In genomic region chr5:154513669-154514084, GRCh38 we compare ENCODE assay signal across 15 cellular contexts. TPM values are rescaled to one million over a fixed set of nuclear protein-coding genes. Genes with fewer than 3 reads are reported as not detected.
DNase-seq lines count a peak whose midpoint lies in the region; ATAC-seq, FAIRE-seq and TF ChIP-seq lines count a peak whose summit lies in the region.
"Had no signal": no experiment of that assay in that cellular context is flagged by ENCODE, and none has a peak within 500 bp of the region (broad histone marks: within the 10 kb centered on the region; RNA-seq: fewer than 3 reads in every experiment).

No MANE protein-coding gene starts in this region.

- ATAC-seq in HG03039 (IDR thresholded peaks at IDR 0.05; ENCODE audit: unreplicated experiment) (peak; percentile 37), GM18907 (IDR thresholded peaks at IDR 0.05; ENCODE audit: unreplicated experiment) (no peak), Right ventricle myocardium inferior (no peak)
- ATAC-seq in activated naive CD8-positive, alpha-beta T cell treated with anti-CD3 and anti-CD28 coated beads, Interleukin-2, amount 10 ng/mL, durations not matched to agents 7 days and 5 days (ENCODE audit: low read depth): no peak
- ATAC-seq: gastrocnemius medialis had no signal

- H3K9me3 Mint-ChIP-seq in activated naive CD8-positive, alpha-beta T cell treated with anti-CD3 and anti-CD28 coated beads, Interleukin-2, amount 10 ng/mL, durations not matched to agents 7 days and 5 days: no peaks in the 10 kb centered on the region
- H3K9me3 Mint-ChIP-seq: H9 had no signal

- peak overlapping the region; percentile 33 for H3K4me3 Mint-ChIP-seq in activated naive CD8-positive, alpha-beta T cell treated with anti-CD3 and anti-CD28 coated beads, Interleukin-2, amount 10 ng/mL, durations not matched to agents 7 days and 5 days
- H3K4me3 Mint-ChIP-seq: H9 had no signal

- POLR2A ChIA-PET in activated naive CD8-positive, alpha-beta T cell treated with anti-CD3 and anti-CD28 coated beads, Interleukin-2, amount 10 ng/mL, durations not matched to agents 7 days and 5 days (lab: Charles Lee): no interaction called here

- H3K27ac Mint-ChIP-seq in activated naive CD8-positive, alpha-beta T cell treated with anti-CD3 and anti-CD28 coated beads, Interleukin-2, amount 10 ng/mL, durations not matched to agents 7 days and 5 days: no peak overlapping the region

- no peak for FAIRE-seq in D721Med (lab: Jason Lieb, UNC)

- TF ChIP-seq CTCF in D721Med (IDR thresholded peaks at IDR 0.05; ENCODE audit: insufficient read depth, missing control alignments): no peak

- H3K36me3 Mint-ChIP-seq in activated naive CD8-positive, alpha-beta T cell treated with anti-CD3 and anti-CD28 coated beads, Interleukin-2, amount 10 ng/mL, durations not matched to agents 7 days and 5 days: no peaks in the 10 kb centered on the region

- peak; percentile 7 for DNase-seq in stimulated activated CD4-positive, alpha-beta T cell treated with anti-CD3 and anti-CD28 coated beads, Interleukin-4, amount 100 ng/mL, for 24 hours
- no peak for DNase-seq in stimulated activated CD4-positive, alpha-beta T cell treated with anti-CD3 and anti-CD28 coated beads, Interleukin-4, amount 100 ng/mL, for 4 hours
- DNase-seq in activated naive CD8-positive, alpha-beta T cell treated with anti-CD3 and anti-CD28 coated beads, Interleukin-2, amount 10 ng/mL, durations not matched to agents 7 days and 5 days: no peak
- DNase-seq in GF-D8 (lab: John Stamatoyannopoulos, UW): no peak
- DNase-seq in Right ventricle myocardium inferior (ENCODE audit: missing footprints): no peak
- no peak for DNase-seq in D721Med (ENCODE audit: insufficient read length, low spot score)
- DNase-seq: cerebellar nuclear complex, gastrocnemius medialis, H9, NCI-H2171 treated with DMSO at 0.1 percent for 48 hours, SK-N-SH had no signal

- peaks cover 27% of the 10 kb centered on the region for H3K27me3 Mint-ChIP-seq in activated naive CD8-positive, alpha-beta T cell treated with anti-CD3 and anti-CD28 coated beads, Interleukin-2, amount 10 ng/mL, durations not matched to agents 7 days and 5 days

- H3K4me1 Mint-ChIP-seq in activated naive CD8-positive, alpha-beta T cell treated with anti-CD3 and anti-CD28 coated beads, Interleukin-2, amount 10 ng/mL, durations not matched to agents 7 days and 5 days: peaks cover 12% of the 10 kb centered on the region

- intact Hi-C loops in Right ventricle myocardium inferior (cut with DNase I): no loop called here

RNA-seq across cellular contexts. Expression of gene HAND1, which starts 35.6 kb away (rescaled TPM):
- total RNA-seq in activated naive CD8-positive, alpha-beta T cell treated with anti-CD3 and anti-CD28 coated beads, Interleukin-2, amount 10 ng/mL, durations not matched to agents 7 days and 5 days: not detected
- total RNA-seq in Right ventricle myocardium inferior: 29.8 TPM
- total RNA-seq: gastrocnemius medialis, H9, liver, osteocyte had no signal

Comparison
In these comparisons a context has a peak if more than half of its experiments do, and no peak if none do; other contexts are left out.
1. RNA of gene HAND1, which starts 35.6 kb away (total RNA-seq): 29.8 TPM in Right ventricle myocardium inferior (single experiment); not detected in activated naive CD8-positive, alpha-beta T cell treated with anti-CD3 and anti-CD28 coated beads, Interleukin-2, amount 10 ng/mL, durations not matched to agents 7 days and 5 days; every median in the first group is over 10 times any median in the second.